9 cellular contexts compared by ENCODE assay signal in genomic region chr2:203656522-203657287, GRCh38. TPM values are rescaled to one million over a fixed set of nuclear protein-coding genes. Genes with fewer than 3 reads are reported as not detected.
DNase-seq lines count a peak whose midpoint lies in the region; ATAC-seq and TF ChIP-seq lines count a peak whose summit lies in the region.
"Had no signal": no experiment of that assay in that cellular context is flagged by ENCODE, and none has a peak within 500 bp of the region (broad histone marks: within the 10 kb centered on the region; RNA-seq: fewer than 3 reads in every experiment).

No MANE protein-coding gene starts in this region.

- peak overlapping the region; percentile 62 for H3K27ac Mint-ChIP-seq in activated CD4-positive, alpha-beta T cell treated with anti-CD3 and anti-CD28 coated beads, Interleukin-2, amount 10 ng/mL, durations not matched to agents 7 days and 5 days
- H3K27ac Mint-ChIP-seq in MCF 10A (ENCODE audit: low read depth, unreplicated experiment) (peak overlapping the region; percentile 79), type B pancreatic cell (peak overlapping the region; percentile 94)

- POLR2A ChIA-PET in activated CD4-positive, alpha-beta T cell treated with anti-CD3 and anti-CD28 coated beads, Interleukin-2, amount 10 ng/mL, durations not matched to agents 7 days and 5 days (lab: Charles Lee), result no interaction called here
- POLR2A ChIA-PET in MCF 10A (lab: Yijun Ruan, JAX), result interaction anchor here (0.7 to 2.7 kb wide), 3 partner anchors 25 to 159 kb away, joined by 3 to 10 read pairs (median 4); no protein-coding TSS in a partner anchor

- CTCF ChIA-PET in activated CD4-positive, alpha-beta T cell treated with anti-CD3 and anti-CD28 coated beads, Interleukin-2, amount 10 ng/mL, durations not matched to agents 7 days and 5 days (lab: Charles Lee), result interaction anchor here (0.6 to 1.3 kb wide), 4 partner anchors 14 to 1075 kb away, joined by 3 to 7 read pairs (median 4); no protein-coding TSS in a partner anchor
- CTCF ChIA-PET in MCF 10A (lab: Yijun Ruan, JAX), result interaction anchor here (0.6 to 1.6 kb wide), 7 partner anchors 10 to 502 kb away, joined by 3 to 7 read pairs (median 4); no protein-coding TSS in a partner anchor

- ATAC-seq in HG03439 (IDR thresholded peaks at IDR 0.05; ENCODE audit: unreplicated experiment), result no peak

- H3K27me3 ChIP-seq in MG63, result no peaks in the 10 kb centered on the region

- WGBS in lower leg skin, 2 donors, result 57 to 58% methylated on average over 10 of the region's 10 CpGs

- intact Hi-C loops in MCF 10A (cut with micrococcal nuclease), result no loop called here
- intact Hi-C loops in lower leg skin (cut with DNase I; ENCODE audit: low total_unique reads), result no loop called here

- H3K4me3 ChIP-seq in lower leg skin (ENCODE audit: low read depth, poor library complexity, severe bottlenecking) (no peak overlapping the region), MG63 (no peak overlapping the region)

- H3K9me3 ChIP-seq in MG63, result no peaks in the 10 kb centered on the region

- peaks cover 2% of the 10 kb centered on the region for H3K27me3 Mint-ChIP-seq in activated CD4-positive, alpha-beta T cell treated with anti-CD3 and anti-CD28 coated beads, Interleukin-2, amount 10 ng/mL, durations not matched to agents 7 days and 5 days
- H3K27me3 Mint-ChIP-seq in MCF 10A (ENCODE audit: insufficient read depth, unreplicated experiment) (no peaks in the 10 kb centered on the region), type B pancreatic cell (no peaks in the 10 kb centered on the region)

- no peaks in the 10 kb centered on the region for H3K36me3 Mint-ChIP-seq in activated CD4-positive, alpha-beta T cell treated with anti-CD3 and anti-CD28 coated beads, Interleukin-2, amount 10 ng/mL, durations not matched to agents 7 days and 5 days (ENCODE audit: low read depth)
- peaks cover 11% of the 10 kb centered on the region for H3K36me3 Mint-ChIP-seq in MCF 10A (ENCODE audit: insufficient read depth, unreplicated experiment)
- no peaks in the 10 kb centered on the region for H3K36me3 Mint-ChIP-seq in type B pancreatic cell

- DNase-seq in activated CD4-positive, alpha-beta T cell treated with anti-CD3 and anti-CD28 coated beads, Interleukin-2, amount 10 ng/mL, durations not matched to agents 7 days and 5 days, result no peak
- DNase-seq in activated CD4-positive, alpha-beta T cell treated with anti-CD3 and anti-CD28 coated beads, Interleukin-2, amount 50 U/mL, for 4 hours, result no peak
- peak; percentile 91 for DNase-seq in MCF 10A (ENCODE audit: unreplicated experiment)
- DNase-seq in lower leg skin (ENCODE audit: low spot score in 2 of 2), result peak; percentile 92 to 94
- DNase-seq in type B pancreatic cell (ENCODE audit: extremely low spot score, unreplicated experiment), result no peak
- no peak for DNase-seq in stimulated activated CD4-positive, alpha-beta T cell treated with anti-CD3 and anti-CD28 coated beads, Interleukin-1b, Interleukin-23, amount 100 ng/mL, for 48 hours
- no peak for DNase-seq in MG63
- DNase-seq: H7 had no signal

- H3K9me3 Mint-ChIP-seq in activated CD4-positive, alpha-beta T cell treated with anti-CD3 and anti-CD28 coated beads, Interleukin-2, amount 10 ng/mL, durations not matched to agents 7 days and 5 days, result peaks cover 5% of the 10 kb centered on the region
- H3K9me3 Mint-ChIP-seq in MCF 10A (ENCODE audit: unreplicated experiment), result no peaks in the 10 kb centered on the region
- H3K9me3 Mint-ChIP-seq in type B pancreatic cell, result peaks cover 5% of the 10 kb centered on the region

- no peak for TF ChIP-seq POLR2A in lower leg skin (IDR thresholded peaks at IDR 0.05)

- no TSS peak for BruUV-seq in MCF 10A (replicated peaks; lab: Mats Ljungman, UMichigan)

- no peak for TF ChIP-seq CTCF in MCF 10A (IDR thresholded peaks at IDR 0.05; ENCODE audit: unreplicated experiment)
- TF ChIP-seq CTCF in lower leg skin (IDR thresholded peaks at IDR 0.05), result no peak
- TF ChIP-seq CTCF in type B pancreatic cell (conservative IDR thresholded peaks at IDR 0.05), result no peak

- H3K4me1 Mint-ChIP-seq in activated CD4-positive, alpha-beta T cell treated with anti-CD3 and anti-CD28 coated beads, Interleukin-2, amount 10 ng/mL, durations not matched to agents 7 days and 5 days, result peaks cover 43% of the 10 kb centered on the region
- peaks cover 21% of the 10 kb centered on the region for H3K4me1 Mint-ChIP-seq in MCF 10A (ENCODE audit: insufficient read depth, unreplicated experiment)
- H3K4me1 Mint-ChIP-seq in type B pancreatic cell (ENCODE audit: unreplicated experiment), result peaks cover 6% of the 10 kb centered on the region

- no peaks in the 10 kb centered on the region for H3K36me3 ChIP-seq in MG63

- no peak overlapping the region for H3K4me3 Mint-ChIP-seq in activated CD4-positive, alpha-beta T cell treated with anti-CD3 and anti-CD28 coated beads, Interleukin-2, amount 10 ng/mL, durations not matched to agents 7 days and 5 days
- H3K4me3 Mint-ChIP-seq in MCF 10A (ENCODE audit: unreplicated experiment) (no peak overlapping the region), type B pancreatic cell (peak overlapping the region; percentile 3)

RNA-seq across cellular contexts. Expression of gene CD28, which starts 49.7 kb away (rescaled TPM):
- total RNA-seq in activated CD4-positive, alpha-beta T cell treated with anti-CD3 and anti-CD28 coated beads, Interleukin-2, amount 10 ng/mL, durations not matched to agents 7 days and 5 days, result 100 to 1,000 TPM; 151 to 163 TPM
- total RNA-seq in MCF 10A (2022) (not detected in 2 replicates), lower leg skin (under 1 TPM; 0.08 to 0.45 (median 0.31) TPM), type B pancreatic cell (ENCODE audit: low replicate concordance) (0.17 TPM in 1 of 2 replicates, not detected in the other)
- total RNA-seq in MG63 (2014; rRNA removed; shearing (Covaris generic); ENCODE audit: low replicate concordance), result 0.10 TPM in 1 of 2 replicates, not detected in the other
- total RNA-seq: H7 had no signal

Comparison
In these comparisons a context has a peak if more than half of its experiments do, and no peak if none do; other contexts are left out.
1. DNase-seq: peak in MCF 10A (single experiment) and lower leg skin (2 of 2); none in activated CD4-positive, alpha-beta T cell treated with anti-CD3 and anti-CD28 coated beads, Interleukin-2, amount 10 ng/mL, durations not matched to agents 7 days and 5 days (single experiment), activated CD4-positive, alpha-beta T cell treated with anti-CD3 and anti-CD28 coated beads, Interleukin-2, amount 50 U/mL, for 4 hours (0 of 2), type B pancreatic cell (single experiment), stimulated activated CD4-positive, alpha-beta T cell treated with anti-CD3 and anti-CD28 coated beads, Interleukin-1b, Interleukin-23, amount 100 ng/mL, for 48 hours (single experiment) and MG63 (single experiment).
2. RNA of gene CD28, which starts 49.7 kb away (total RNA-seq): 151 to 163 TPM in activated CD4-positive, alpha-beta T cell treated with anti-CD3 and anti-CD28 coated beads, Interleukin-2, amount 10 ng/mL, durations not matched to agents 7 days and 5 days; 0.08 to 0.45 TPM in lower leg skin, 0.17 TPM in type B pancreatic cell, 0.10 TPM in MG63 and not detected in MCF 10A; every median in the first group is over 100 times any median in the second.
3. Peak in every context shown above with its lines, with median percentiles within 50 percentile points of each other: H3K27ac Mint-ChIP-seq.